ENCODE assay signal across 35 cellular contexts in genomic region chr4:106530816-106531215, GRCh38.
A peak's percentile ranks its signal among the peaks of the same experiment; 100 is the strongest.
DNase-seq lines count a peak whose midpoint lies in the region; ATAC-seq and TF ChIP-seq lines count a peak whose summit lies in the region.
"Had no signal": no experiment of that assay in that cellular context is flagged by ENCODE, and none has a peak within 500 bp of the region (broad histone marks: within the 10 kb centered on the region; RNA-seq: fewer than 3 reads in every experiment).

No MANE protein-coding gene starts in this region.

- no peaks in the 10 kb centered on the region for H3K4me1 Mint-ChIP-seq in stimulated activated naive B cell treated with anti-CD40 and anti-IgM and Interleukin-4, amounts not matched to agents 10 μg/mL and 1 μg/mL and 100 μg/mL, for 72 hours
- H3K4me1 Mint-ChIP-seq: activated B cell treated with CpG ODN at 0.5 μM for 24 hours; CD4-positive, CD25-positive, alpha-beta regulatory T cell had no signal

- H3K4me3 ChIP-seq in RWPE2 (ENCODE audit: severe bottlenecking) (no peak overlapping the region), dorsolateral prefrontal cortex (no peak overlapping the region)
- H3K4me3 ChIP-seq: ascending aorta, colonic mucosa, hepatocyte, lung, suprapubic skin, upper lobe of right lung had no signal

- H3K27me3 Mint-ChIP-seq in stimulated activated naive B cell treated with anti-CD40 and anti-IgM and Interleukin-4, amounts not matched to agents 10 μg/mL and 1 μg/mL and 100 μg/mL, for 72 hours: no peaks in the 10 kb centered on the region
- H3K27me3 Mint-ChIP-seq: activated B cell treated with CpG ODN at 0.5 μM for 24 hours; activated naive CD8-positive, alpha-beta T cell; activated T-cell treated with anti-CD3 and anti-CD28 coated beads, Interleukin-2, amount 50 U/mL, for 24 hours; CD4-positive, CD25-positive, alpha-beta regulatory T cell had no signal

- H3K27me3 ChIP-seq in RWPE2 (ENCODE audit: insufficient read depth, poor library complexity, severe bottlenecking) (no peaks in the 10 kb centered on the region), dorsolateral prefrontal cortex (no peaks in the 10 kb centered on the region)
- H3K27me3 ChIP-seq: ascending aorta, colonic mucosa, hepatocyte, suprapubic skin, upper lobe of right lung had no signal

- peak overlapping the region; percentile 92 for H3K27ac ChIP-seq in RWPE2 (ENCODE audit: poor library complexity, severe bottlenecking)
- no peak overlapping the region for H3K27ac ChIP-seq in dorsolateral prefrontal cortex
- H3K27ac ChIP-seq: colonic mucosa, hepatocyte, upper lobe of right lung had no signal

- intact Hi-C loops in sciatic nerve (cut with DNase I) (no loop called here), dorsolateral prefrontal cortex (cut with DNase I) (no loop called here)

- TF ChIP-seq CTCF in RWPE2 (IDR thresholded peaks at IDR 0.05; ENCODE audit: poor library complexity, severe bottlenecking) (no peak), dorsolateral prefrontal cortex (IDR thresholded peaks at IDR 0.05 in 54 of 56, conservative IDR thresholded peaks at IDR 0.05 in 2 of 56; ENCODE audit: low read depth in 1 of 56, partially characterized antibody in 56 of 56) (no peak)

- no peak overlapping the region for H3K4me3 Mint-ChIP-seq in stimulated activated naive B cell treated with anti-CD40 and anti-IgM and Interleukin-4, amounts not matched to agents 10 μg/mL and 1 μg/mL and 100 μg/mL, for 72 hours
- H3K4me3 Mint-ChIP-seq: activated B cell treated with CpG ODN at 0.5 μM for 24 hours; activated naive CD8-positive, alpha-beta T cell; activated T-cell treated with anti-CD3 and anti-CD28 coated beads, Interleukin-2, amount 50 U/mL, for 24 hours; CD4-positive, CD25-positive, alpha-beta regulatory T cell; nephron had no signal

- no peaks in the 10 kb centered on the region for H3K9me3 ChIP-seq in RWPE2 (ENCODE audit: severe bottlenecking)
- H3K9me3 ChIP-seq: ascending aorta, colonic mucosa, suprapubic skin, upper lobe of right lung had no signal

- peaks cover 19% of the 10 kb centered on the region for H3K4me1 ChIP-seq in RWPE2 (ENCODE audit: insufficient read depth, poor library complexity, severe bottlenecking)
- H3K4me1 ChIP-seq: ascending aorta, colonic mucosa, suprapubic skin, upper lobe of right lung had no signal

- no peaks in the 10 kb centered on the region for H3K36me3 ChIP-seq in RWPE2 (ENCODE audit: low read depth)
- H3K36me3 ChIP-seq: ascending aorta, colonic mucosa, suprapubic skin, upper lobe of right lung had no signal

- no peak for ATAC-seq in RWPE2 (ENCODE audit: low read depth)
- peak; percentile 78 for ATAC-seq in sciatic nerve
- ATAC-seq in stimulated activated naive B cell treated with anti-CD40 and anti-IgM and Interleukin-4, amounts not matched to agents 10 μg/mL and 1 μg/mL and 100 μg/mL, for 72 hours (replicated peaks): no peak
- ATAC-seq: HepG2, Panc1, upper lobe of right lung had no signal

- no peaks in the 10 kb centered on the region for H3K36me3 Mint-ChIP-seq in stimulated activated naive B cell treated with anti-CD40 and anti-IgM and Interleukin-4, amounts not matched to agents 10 μg/mL and 1 μg/mL and 100 μg/mL, for 72 hours
- H3K36me3 Mint-ChIP-seq: activated naive CD8-positive, alpha-beta T cell; CD4-positive, CD25-positive, alpha-beta regulatory T cell had no signal

- DNase-seq in GM04503 (ENCODE audit: low read depth): peak; percentile 75
- DNase-seq in RWPE2 (ENCODE audit: low spot score): no peak
- DNase-seq in fibroblast of gingiva (ENCODE audit: low read depth): peak; percentile 29
- DNase-seq in sciatic nerve (ENCODE audit: low spot score): no peak
- no peak for DNase-seq in stimulated activated naive B cell treated with anti-CD40 and anti-IgM and Interleukin-4, amounts not matched to agents 10 μg/mL and 1 μg/mL and 100 μg/mL, for 72 hours
- no peak for DNase-seq in dorsolateral prefrontal cortex
- no peak for DNase-seq in GF-D8 (lab: John Stamatoyannopoulos, UW)
- no peak for DNase-seq in HPDE6-E6E7 (ENCODE audit: extremely low spot score)
- DNase-seq: activated B cell treated with CpG ODN at 0.5 μM for 24 hours; activated CD4-positive, alpha-beta T cell treated with anti-CD3 and anti-CD28 coated beads, Interleukin-2, amount 50 U/mL, for 1 hour; activated effector memory CD4-positive, alpha-beta T cell treated with anti-CD3 and anti-CD28 coated beads, Interleukin-2, amount 50 U/mL, for 16 hours; activated T-cell treated with anti-CD3 and anti-CD28 coated beads, Interleukin-2, amount 50 U/mL, for 24 hours; AML-193; Calu3; CD4-positive, CD25-positive, alpha-beta regulatory T cell; colonic mucosa; DMS79 treated with DMSO at 0.1 percent for 48 hours; effector memory CD4-positive, alpha-beta T cell; erythroblast; NCI-H1436 treated with DMSO at 0.1 percent for 48 hours; NCI-H2081 treated with DMSO at 0.1 percent for 48 hours; NCI-H226; NCI-H526 treated with DMSO at 0.1 percent for 48 hours; NK-92 treated with Interleukin-12 subunit alpha and Interleukin-12 subunit beta, amount 100 ng/mL, for 24 hours; SHP77 treated with DMSO at 0.1 percent for 48 hours; stimulated activated CD4-positive, alpha-beta T cell treated with anti-CD3 and anti-CD28 coated beads, Interleukin-4, amount 100 ng/mL, for 24 hours; upper lobe of right lung had no signal

- H3K9me3 Mint-ChIP-seq in stimulated activated naive B cell treated with anti-CD40 and anti-IgM and Interleukin-4, amounts not matched to agents 10 μg/mL and 1 μg/mL and 100 μg/mL, for 72 hours: peaks cover 0 to 2% of the 10 kb centered on the region in 2 donors

- H3K27ac Mint-ChIP-seq in stimulated activated naive B cell treated with anti-CD40 and anti-IgM and Interleukin-4, amounts not matched to agents 10 μg/mL and 1 μg/mL and 100 μg/mL, for 72 hours: no peak overlapping the region
- H3K27ac Mint-ChIP-seq: activated B cell treated with CpG ODN at 0.5 μM for 24 hours; activated naive CD8-positive, alpha-beta T cell; activated T-cell treated with anti-CD3 and anti-CD28 coated beads, Interleukin-2, amount 50 U/mL, for 24 hours; CD4-positive, CD25-positive, alpha-beta regulatory T cell had no signal

Comparison
In these comparisons a context has a peak if more than half of its experiments do, and no peak if none do; other contexts are left out.
1. DNase-seq: peak in GM04503 (single experiment) and fibroblast of gingiva (single experiment); none in RWPE2 (single experiment), sciatic nerve (single experiment), stimulated activated naive B cell treated with anti-CD40 and anti-IgM and Interleukin-4, amounts not matched to agents 10 μg/mL and 1 μg/mL and 100 μg/mL, for 72 hours (single experiment), dorsolateral prefrontal cortex (0 of 10), GF-D8 (single experiment) and HPDE6-E6E7 (single experiment).